1 cellular context compared by ENCODE assay signal in the genomic region with DNA sequence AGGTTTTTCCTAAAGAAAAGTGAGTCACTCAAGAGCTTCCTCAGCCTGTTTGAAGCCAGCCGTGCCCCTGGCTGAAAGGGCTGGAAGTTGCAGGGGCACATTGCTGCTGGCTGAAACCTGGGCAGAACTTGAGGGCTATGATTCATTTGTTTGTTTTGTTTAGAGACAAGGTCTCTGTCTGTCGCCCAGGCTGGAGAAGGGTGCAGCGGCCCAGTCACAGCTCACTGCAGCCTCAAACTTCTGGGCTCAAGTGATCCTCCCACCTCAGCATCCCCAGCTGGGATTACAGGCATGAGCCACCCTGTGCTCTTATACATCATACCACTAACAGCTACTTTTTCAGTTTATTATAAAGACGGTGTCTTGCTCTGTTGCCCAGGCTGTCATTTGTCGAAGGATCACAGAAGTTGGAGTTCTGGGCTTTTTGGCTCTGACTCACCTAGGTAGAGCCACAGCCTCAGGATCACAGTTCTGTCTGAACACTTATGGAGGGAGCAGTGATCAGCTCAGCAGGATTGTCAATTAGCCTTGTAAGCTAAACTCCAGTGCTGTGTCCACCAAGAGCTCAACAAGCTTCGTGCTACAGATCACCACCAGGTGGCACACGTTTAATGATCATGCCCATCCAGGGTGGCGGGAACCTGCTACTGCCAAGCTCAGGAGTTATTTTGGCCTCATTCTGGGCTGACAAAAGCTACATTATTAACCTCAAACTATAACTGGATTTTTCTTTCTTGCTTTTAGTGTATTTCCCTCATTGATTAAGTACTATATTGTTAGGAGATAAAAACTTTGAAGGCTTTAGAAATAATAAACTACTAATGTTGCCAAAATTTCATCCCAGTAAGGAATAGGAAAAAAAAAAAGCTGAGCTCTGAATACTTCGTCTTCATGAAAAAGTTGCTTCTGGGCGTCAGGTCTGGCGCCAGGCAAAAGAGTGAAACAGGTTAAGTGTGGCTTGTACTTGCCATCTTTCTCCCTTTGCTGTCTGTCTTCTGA.
TF ChIP-seq lines count a peak whose summit lies in the region.

No MANE protein-coding gene starts in this region.

TF ChIP-seq in HepG2, 621 proteins besides CTCF, POLR2A, EP300 and RAD21 (continued from another document and continues in another):
- TF ChIP-seq, protein P1, sequence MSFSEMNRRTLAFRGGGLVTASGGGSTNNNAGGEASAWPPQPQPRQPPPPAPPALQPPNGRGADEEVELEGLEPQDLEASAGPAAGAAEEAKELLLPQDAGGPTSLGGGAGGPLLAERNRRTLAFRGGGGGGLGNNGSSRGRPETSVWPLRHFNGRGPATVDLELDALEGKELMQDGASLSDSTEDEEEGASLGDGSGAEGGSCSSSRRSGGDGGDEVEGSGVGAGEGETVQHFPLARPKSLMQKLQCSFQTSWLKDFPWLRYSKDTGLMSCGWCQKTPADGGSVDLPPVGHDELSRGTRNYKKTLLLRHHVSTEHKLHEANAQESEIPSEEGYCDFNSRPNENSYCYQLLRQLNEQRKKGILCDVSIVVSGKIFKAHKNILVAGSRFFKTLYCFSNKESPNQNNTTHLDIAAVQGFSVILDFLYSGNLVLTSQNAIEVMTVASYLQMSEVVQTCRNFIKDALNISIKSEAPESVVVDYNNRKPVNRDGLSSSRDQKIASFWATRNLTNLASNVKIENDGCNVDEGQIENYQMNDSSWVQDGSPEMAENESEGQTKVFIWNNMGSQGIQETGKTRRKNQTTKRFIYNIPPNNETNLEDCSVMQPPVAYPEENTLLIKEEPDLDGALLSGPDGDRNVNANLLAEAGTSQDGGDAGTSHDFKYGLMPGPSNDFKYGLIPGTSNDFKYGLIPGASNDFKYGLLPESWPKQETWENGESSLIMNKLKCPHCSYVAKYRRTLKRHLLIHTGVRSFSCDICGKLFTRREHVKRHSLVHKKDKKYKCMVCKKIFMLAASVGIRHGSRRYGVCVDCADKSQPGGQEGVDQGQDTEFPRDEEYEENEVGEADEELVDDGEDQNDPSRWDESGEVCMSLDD (CRISPR knock-in tag; IDR thresholded peaks at IDR 0.05; ENCODE audit: borderline replicate concordance) = no peak
- TF ChIP-seq, protein P2, sequence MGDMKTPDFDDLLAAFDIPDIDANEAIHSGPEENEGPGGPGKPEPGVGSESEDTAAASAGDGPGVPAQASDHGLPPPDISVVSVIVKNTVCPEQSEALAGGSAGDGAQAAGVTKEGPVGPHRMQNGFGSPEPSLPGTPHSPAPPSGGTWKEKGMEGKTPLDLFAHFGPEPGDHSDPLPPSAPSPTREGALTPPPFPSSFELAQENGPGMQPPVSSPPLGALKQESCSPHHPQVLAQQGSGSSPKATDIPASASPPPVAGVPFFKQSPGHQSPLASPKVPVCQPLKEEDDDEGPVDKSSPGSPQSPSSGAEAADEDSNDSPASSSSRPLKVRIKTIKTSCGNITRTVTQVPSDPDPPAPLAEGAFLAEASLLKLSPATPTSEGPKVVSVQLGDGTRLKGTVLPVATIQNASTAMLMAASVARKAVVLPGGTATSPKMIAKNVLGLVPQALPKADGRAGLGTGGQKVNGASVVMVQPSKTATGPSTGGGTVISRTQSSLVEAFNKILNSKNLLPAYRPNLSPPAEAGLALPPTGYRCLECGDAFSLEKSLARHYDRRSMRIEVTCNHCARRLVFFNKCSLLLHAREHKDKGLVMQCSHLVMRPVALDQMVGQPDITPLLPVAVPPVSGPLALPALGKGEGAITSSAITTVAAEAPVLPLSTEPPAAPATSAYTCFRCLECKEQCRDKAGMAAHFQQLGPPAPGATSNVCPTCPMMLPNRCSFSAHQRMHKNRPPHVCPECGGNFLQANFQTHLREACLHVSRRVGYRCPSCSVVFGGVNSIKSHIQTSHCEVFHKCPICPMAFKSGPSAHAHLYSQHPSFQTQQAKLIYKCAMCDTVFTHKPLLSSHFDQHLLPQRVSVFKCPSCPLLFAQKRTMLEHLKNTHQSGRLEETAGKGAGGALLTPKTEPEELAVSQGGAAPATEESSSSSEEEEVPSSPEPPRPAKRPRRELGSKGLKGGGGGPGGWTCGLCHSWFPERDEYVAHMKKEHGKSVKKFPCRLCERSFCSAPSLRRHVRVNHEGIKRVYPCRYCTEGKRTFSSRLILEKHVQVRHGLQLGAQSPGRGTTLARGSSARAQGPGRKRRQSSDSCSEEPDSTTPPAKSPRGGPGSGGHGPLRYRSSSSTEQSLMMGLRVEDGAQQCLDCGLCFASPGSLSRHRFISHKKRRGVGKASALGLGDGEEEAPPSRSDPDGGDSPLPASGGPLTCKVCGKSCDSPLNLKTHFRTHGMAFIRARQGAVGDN (CRISPR knock-in tag; IDR thresholded peaks at IDR 0.05) = peak; percentile 60
- TF ChIP-seq, protein P3, sequence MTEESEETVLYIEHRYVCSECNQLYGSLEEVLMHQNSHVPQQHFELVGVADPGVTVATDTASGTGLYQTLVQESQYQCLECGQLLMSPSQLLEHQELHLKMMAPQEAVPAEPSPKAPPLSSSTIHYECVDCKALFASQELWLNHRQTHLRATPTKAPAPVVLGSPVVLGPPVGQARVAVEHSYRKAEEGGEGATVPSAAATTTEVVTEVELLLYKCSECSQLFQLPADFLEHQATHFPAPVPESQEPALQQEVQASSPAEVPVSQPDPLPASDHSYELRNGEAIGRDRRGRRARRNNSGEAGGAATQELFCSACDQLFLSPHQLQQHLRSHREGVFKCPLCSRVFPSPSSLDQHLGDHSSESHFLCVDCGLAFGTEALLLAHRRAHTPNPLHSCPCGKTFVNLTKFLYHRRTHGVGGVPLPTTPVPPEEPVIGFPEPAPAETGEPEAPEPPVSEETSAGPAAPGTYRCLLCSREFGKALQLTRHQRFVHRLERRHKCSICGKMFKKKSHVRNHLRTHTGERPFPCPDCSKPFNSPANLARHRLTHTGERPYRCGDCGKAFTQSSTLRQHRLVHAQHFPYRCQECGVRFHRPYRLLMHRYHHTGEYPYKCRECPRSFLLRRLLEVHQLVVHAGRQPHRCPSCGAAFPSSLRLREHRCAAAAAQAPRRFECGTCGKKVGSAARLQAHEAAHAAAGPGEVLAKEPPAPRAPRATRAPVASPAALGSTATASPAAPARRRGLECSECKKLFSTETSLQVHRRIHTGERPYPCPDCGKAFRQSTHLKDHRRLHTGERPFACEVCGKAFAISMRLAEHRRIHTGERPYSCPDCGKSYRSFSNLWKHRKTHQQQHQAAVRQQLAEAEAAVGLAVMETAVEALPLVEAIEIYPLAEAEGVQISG (CRISPR knock-in tag; IDR thresholded peaks at IDR 0.05) = peak; percentile 49; the same call in 1 of the 2 replicates
- TF ChIP-seq ZNF251 (CRISPR knock-in tag; IDR thresholded peaks at IDR 0.05) (no peak), ETV5 (CRISPR knock-in tag; IDR thresholded peaks at IDR 0.05; ENCODE audit: borderline replicate concordance) (no peak), IRF2 (CRISPR knock-in tag; IDR thresholded peaks at IDR 0.05) (peak; percentile 12; the same call in 1 of the 2 replicates), ZFP1 (CRISPR knock-in tag; IDR thresholded peaks at IDR 0.05) (peak; percentile 15; the same call in 1 of the 2 replicates), ZNF776 (CRISPR knock-in tag; IDR thresholded peaks at IDR 0.05) (no peak), ZNF3 (CRISPR knock-in tag; IDR thresholded peaks at IDR 0.05) (peak; percentile 75; the same call in 1 of the 2 replicates), ZNF567 (CRISPR knock-in tag; IDR thresholded peaks at IDR 0.05; ENCODE audit: borderline replicate concordance) (0 out of 2 replicates have a peak, but pooled peaks have one; percentile 69), ZNF335 (CRISPR knock-in tag; IDR thresholded peaks at IDR 0.05) (no peak), PCBP2 (optimal IDR thresholded peaks at IDR 0.05; ENCODE audit: low read depth, low read length, poor library complexity, severe bottlenecking) (no peak), GATAD1 (CRISPR knock-in tag; IDR thresholded peaks at IDR 0.05) (peak; percentile 36; the same call in 1 of the 2 replicates)
- TF ChIP-seq, protein P4, sequence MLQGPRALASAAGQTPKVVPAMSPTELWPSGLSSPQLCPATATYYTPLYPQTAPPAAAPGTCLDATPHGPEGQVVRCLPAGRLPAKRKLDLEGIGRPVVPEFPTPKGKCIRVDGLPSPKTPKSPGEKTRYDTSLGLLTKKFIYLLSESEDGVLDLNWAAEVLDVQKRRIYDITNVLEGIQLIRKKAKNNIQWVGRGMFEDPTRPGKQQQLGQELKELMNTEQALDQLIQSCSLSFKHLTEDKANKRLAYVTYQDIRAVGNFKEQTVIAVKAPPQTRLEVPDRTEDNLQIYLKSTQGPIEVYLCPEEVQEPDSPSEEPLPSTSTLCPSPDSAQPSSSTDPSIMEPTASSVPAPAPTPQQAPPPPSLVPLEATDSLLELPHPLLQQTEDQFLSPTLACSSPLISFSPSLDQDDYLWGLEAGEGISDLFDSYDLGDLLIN (CRISPR knock-in tag; IDR thresholded peaks at IDR 0.05; ENCODE audit: borderline replicate concordance) = no peak
- TF ChIP-seq, protein P5, sequence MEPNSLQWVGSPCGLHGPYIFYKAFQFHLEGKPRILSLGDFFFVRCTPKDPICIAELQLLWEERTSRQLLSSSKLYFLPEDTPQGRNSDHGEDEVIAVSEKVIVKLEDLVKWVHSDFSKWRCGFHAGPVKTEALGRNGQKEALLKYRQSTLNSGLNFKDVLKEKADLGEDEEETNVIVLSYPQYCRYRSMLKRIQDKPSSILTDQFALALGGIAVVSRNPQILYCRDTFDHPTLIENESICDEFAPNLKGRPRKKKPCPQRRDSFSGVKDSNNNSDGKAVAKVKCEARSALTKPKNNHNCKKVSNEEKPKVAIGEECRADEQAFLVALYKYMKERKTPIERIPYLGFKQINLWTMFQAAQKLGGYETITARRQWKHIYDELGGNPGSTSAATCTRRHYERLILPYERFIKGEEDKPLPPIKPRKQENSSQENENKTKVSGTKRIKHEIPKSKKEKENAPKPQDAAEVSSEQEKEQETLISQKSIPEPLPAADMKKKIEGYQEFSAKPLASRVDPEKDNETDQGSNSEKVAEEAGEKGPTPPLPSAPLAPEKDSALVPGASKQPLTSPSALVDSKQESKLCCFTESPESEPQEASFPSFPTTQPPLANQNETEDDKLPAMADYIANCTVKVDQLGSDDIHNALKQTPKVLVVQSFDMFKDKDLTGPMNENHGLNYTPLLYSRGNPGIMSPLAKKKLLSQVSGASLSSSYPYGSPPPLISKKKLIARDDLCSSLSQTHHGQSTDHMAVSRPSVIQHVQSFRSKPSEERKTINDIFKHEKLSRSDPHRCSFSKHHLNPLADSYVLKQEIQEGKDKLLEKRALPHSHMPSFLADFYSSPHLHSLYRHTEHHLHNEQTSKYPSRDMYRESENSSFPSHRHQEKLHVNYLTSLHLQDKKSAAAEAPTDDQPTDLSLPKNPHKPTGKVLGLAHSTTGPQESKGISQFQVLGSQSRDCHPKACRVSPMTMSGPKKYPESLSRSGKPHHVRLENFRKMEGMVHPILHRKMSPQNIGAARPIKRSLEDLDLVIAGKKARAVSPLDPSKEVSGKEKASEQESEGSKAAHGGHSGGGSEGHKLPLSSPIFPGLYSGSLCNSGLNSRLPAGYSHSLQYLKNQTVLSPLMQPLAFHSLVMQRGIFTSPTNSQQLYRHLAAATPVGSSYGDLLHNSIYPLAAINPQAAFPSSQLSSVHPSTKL (CRISPR knock-in tag; IDR thresholded peaks at IDR 0.05) = peak; percentile 49; the same call in 1 of the 2 replicates
- TF ChIP-seq, protein P6, sequence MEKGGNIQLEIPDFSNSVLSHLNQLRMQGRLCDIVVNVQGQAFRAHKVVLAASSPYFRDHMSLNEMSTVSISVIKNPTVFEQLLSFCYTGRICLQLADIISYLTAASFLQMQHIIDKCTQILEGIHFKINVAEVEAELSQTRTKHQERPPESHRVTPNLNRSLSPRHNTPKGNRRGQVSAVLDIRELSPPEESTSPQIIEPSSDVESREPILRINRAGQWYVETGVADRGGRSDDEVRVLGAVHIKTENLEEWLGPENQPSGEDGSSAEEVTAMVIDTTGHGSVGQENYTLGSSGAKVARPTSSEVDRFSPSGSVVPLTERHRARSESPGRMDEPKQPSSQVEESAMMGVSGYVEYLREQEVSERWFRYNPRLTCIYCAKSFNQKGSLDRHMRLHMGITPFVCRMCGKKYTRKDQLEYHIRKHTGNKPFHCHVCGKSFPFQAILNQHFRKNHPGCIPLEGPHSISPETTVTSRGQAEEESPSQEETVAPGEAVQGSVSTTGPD (CRISPR knock-in tag; IDR thresholded peaks at IDR 0.05) = 0 out of 2 replicates have a peak, but pooled peaks have one; percentile 55
- TF ChIP-seq, protein P7, sequence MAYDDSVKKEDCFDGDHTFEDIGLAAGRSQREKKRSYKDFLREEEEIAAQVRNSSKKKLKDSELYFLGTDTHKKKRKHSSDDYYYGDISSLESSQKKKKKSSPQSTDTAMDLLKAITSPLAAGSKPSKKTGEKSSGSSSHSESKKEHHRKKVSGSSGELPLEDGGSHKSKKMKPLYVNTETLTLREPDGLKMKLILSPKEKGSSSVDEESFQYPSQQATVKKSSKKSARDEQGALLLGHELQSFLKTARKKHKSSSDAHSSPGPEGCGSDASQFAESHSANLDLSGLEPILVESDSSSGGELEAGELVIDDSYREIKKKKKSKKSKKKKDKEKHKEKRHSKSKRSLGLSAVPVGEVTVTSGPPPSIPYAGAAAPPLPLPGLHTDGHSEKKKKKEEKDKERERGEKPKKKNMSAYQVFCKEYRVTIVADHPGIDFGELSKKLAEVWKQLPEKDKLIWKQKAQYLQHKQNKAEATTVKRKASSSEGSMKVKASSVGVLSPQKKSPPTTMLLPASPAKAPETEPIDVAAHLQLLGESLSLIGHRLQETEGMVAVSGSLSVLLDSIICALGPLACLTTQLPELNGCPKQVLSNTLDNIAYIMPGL (CRISPR knock-in tag; IDR thresholded peaks at IDR 0.05; ENCODE audit: borderline replicate concordance in 1 of 2, low read depth in 1 of 2) = peak; percentile 57 to 81; a peak in 2 of 4 replicates
- TF ChIP-seq, protein P8, sequence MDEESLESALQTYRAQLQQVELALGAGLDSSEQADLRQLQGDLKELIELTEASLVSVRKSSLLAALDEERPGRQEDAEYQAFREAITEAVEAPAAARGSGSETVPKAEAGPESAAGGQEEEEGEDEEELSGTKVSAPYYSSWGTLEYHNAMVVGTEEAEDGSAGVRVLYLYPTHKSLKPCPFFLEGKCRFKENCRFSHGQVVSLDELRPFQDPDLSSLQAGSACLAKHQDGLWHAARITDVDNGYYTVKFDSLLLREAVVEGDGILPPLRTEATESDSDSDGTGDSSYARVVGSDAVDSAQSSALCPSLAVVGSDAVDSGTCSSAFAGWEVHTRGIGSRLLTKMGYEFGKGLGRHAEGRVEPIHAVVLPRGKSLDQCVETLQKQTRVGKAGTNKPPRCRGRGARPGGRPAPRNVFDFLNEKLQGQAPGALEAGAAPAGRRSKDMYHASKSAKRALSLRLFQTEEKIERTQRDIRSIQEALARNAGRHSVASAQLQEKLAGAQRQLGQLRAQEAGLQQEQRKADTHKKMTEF (CRISPR knock-in tag; IDR thresholded peaks at IDR 0.05) = peak; percentile 27; the same call in 1 of the 2 replicates
- TF ChIP-seq, protein P9, sequence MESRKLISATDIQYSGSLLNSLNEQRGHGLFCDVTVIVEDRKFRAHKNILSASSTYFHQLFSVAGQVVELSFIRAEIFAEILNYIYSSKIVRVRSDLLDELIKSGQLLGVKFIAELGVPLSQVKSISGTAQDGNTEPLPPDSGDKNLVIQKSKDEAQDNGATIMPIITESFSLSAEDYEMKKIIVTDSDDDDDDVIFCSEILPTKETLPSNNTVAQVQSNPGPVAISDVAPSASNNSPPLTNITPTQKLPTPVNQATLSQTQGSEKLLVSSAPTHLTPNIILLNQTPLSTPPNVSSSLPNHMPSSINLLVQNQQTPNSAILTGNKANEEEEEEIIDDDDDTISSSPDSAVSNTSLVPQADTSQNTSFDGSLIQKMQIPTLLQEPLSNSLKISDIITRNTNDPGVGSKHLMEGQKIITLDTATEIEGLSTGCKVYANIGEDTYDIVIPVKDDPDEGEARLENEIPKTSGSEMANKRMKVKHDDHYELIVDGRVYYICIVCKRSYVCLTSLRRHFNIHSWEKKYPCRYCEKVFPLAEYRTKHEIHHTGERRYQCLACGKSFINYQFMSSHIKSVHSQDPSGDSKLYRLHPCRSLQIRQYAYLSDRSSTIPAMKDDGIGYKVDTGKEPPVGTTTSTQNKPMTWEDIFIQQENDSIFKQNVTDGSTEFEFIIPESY (CRISPR knock-in tag; IDR thresholded peaks at IDR 0.05) = peak; percentile 58; the same call in 1 of the 2 replicates
